In genomic region chr10:89338717-89339116, GRCh38 we compare ENCODE assay signal across 1 cellular context.
TF ChIP-seq lines count a peak whose summit lies in the region.

No MANE protein-coding gene starts in this region.

TF ChIP-seq in HepG2, 621 proteins besides CTCF, POLR2A, EP300 and RAD21:
- TF ChIP-seq MAFF (IDR thresholded peaks at IDR 0.05; ENCODE audit: low read depth, low read length) (peak; percentile 88), PHF5A (CRISPR knock-in tag; IDR thresholded peaks at IDR 0.05; ENCODE audit: low read depth, unreplicated experiment) (no peak), ZBTB37 (CRISPR knock-in tag; IDR thresholded peaks at IDR 0.05) (no peak), ZNF101 (CRISPR knock-in tag; IDR thresholded peaks at IDR 0.05; ENCODE audit: borderline replicate concordance, low read depth) (no peak), ZZZ3 (CRISPR knock-in tag; IDR thresholded peaks at IDR 0.05; ENCODE audit: borderline replicate concordance) (no peak), MAFK (conservative IDR thresholded peaks at IDR 0.05 in 1 of 2, IDR thresholded peaks at IDR 0.05 in 1 of 2; ENCODE audit: low read length in 2 of 2) (peak; percentile 91 to 94), ZNF24 (IDR thresholded peaks at IDR 0.05) (no peak), RERE (CRISPR knock-in tag; IDR thresholded peaks at IDR 0.05; ENCODE audit: low read depth) (no peak), BRD4 (CRISPR knock-in tag; IDR thresholded peaks at IDR 0.05) (no peak), NFIC (IDR thresholded peaks at IDR 0.05; ENCODE audit: low read length) (no peak), ZNF562 (CRISPR knock-in tag; IDR thresholded peaks at IDR 0.05; ENCODE audit: borderline replicate concordance) (no peak), PRPF4 (IDR thresholded peaks at IDR 0.05; ENCODE audit: low read depth, low read length, poor library complexity, severe bottlenecking) (no peak), ZNF605 (CRISPR knock-in tag; IDR thresholded peaks at IDR 0.05) (no peak), GPN1 (CRISPR knock-in tag; IDR thresholded peaks at IDR 0.05; ENCODE audit: borderline replicate concordance) (no peak), NR2F1 (CRISPR knock-in tag; IDR thresholded peaks at IDR 0.05) (no peak), ZNF704 (CRISPR knock-in tag; IDR thresholded peaks at IDR 0.05; ENCODE audit: borderline replicate concordance) (no peak), TMF1 (CRISPR knock-in tag; IDR thresholded peaks at IDR 0.05; ENCODE audit: low read depth) (no peak)
